14 cellular contexts compared by ENCODE assay signal in genomic region chr7:116811768-116812167, GRCh38. TPM values are rescaled to one million over a fixed set of nuclear protein-coding genes. Genes with fewer than 3 reads are reported as not detected.
DNase-seq lines count a peak whose midpoint lies in the region; ATAC-seq, FAIRE-seq and TF ChIP-seq lines count a peak whose summit lies in the region.
"Had no signal": no experiment of that assay in that cellular context is flagged by ENCODE, and none has a peak within 500 bp of the region (broad histone marks: within the 10 kb centered on the region; RNA-seq: fewer than 3 reads in every experiment).

No MANE protein-coding gene starts in this region.

- ATAC-seq in A549: no peak
- ATAC-seq in Panc1: no peak
- ATAC-seq in HG03565 (IDR thresholded peaks at IDR 0.05; ENCODE audit: unreplicated experiment): no peak
- ATAC-seq: HCT116 had no signal

- H3K4me1 ChIP-seq in A549 (peaks cover 57% of the 10 kb centered on the region), Panc1 (ENCODE audit: control insufficient read depth, insufficient read depth, low read length) (peaks cover 35% of the 10 kb centered on the region), liver (ENCODE audit: control insufficient read depth in 4 of 4, insufficient read depth in 4 of 4, low read length in 3 of 4) (peaks cover 8 to 34% (median 28%) of the 10 kb centered on the region in 4 donors), transverse colon (peaks cover 0 to 45% (median 28%) of the 10 kb centered on the region in 4 donors)

- H3K27me3 ChIP-seq in Panc1 (ENCODE audit: control insufficient read depth, insufficient read depth, low read length): no peaks in the 10 kb centered on the region
- no peaks in the 10 kb centered on the region for H3K27me3 ChIP-seq in liver (ENCODE audit: control insufficient read depth in 4 of 4, insufficient read depth in 4 of 4, low read length in 3 of 4)
- no peaks in the 10 kb centered on the region for H3K27me3 ChIP-seq in transverse colon

- CTCF ChIA-PET in A549 (lab: Yijun Ruan, JAX): interaction anchor here (2.6 to 5.7 kb wide), 2 partner anchors 14 to 220 kb away, joined by 11 to 79 read pairs; no protein-coding TSS in a partner anchor
- CTCF ChIA-PET in Panc1 (lab: Charles Lee): no interaction called here

- H3K4me3 ChIP-seq in A549 (no peak overlapping the region), Panc1 (ENCODE audit: low read depth in 2 of 2, low read length in 2 of 2) (no peak overlapping the region), liver (ENCODE audit: low read depth in 1 of 3, low read length in 3 of 3) (peak overlapping the region; percentile 33 to 65 (median 37)), transverse colon (no peak overlapping the region)
- H3K4me3 ChIP-seq: GM23248 had no signal

- H3K9me3 ChIP-seq in A549 (no peaks in the 10 kb centered on the region), Panc1 (ENCODE audit: control insufficient read depth, insufficient read depth, low read depth, low read length) (no peaks in the 10 kb centered on the region), liver (ENCODE audit: control insufficient read depth in 4 of 4, low read length in 3 of 4) (no peaks in the 10 kb centered on the region), transverse colon (no peaks in the 10 kb centered on the region)

- DNase-seq in A549 (ENCODE audit: low read depth in 1 of 2, low spot score in 1 of 2): no peak
- no peak for DNase-seq in Panc1 (ENCODE audit: low read depth, low spot score)
- no peak for DNase-seq in transverse colon
- no peak for DNase-seq in DMS79 treated with DMSO at 0.1 percent for 48 hours (lab: John Stamatoyannopoulos, UW)
- no peak for DNase-seq in HPDE6-E6E7 (ENCODE audit: extremely low spot score)
- DNase-seq: C1 segment of cervical spinal cord; CD4-positive, alpha-beta T cell; GM23248 had no signal

- in situ Hi-C loops in Panc1 (cut with HindIII; ENCODE audit: low pct_unique_long_range_greater_than_20kb, low sequenced_read_pairs): no loop called here
- in situ Hi-C loops in transverse colon (cut with MboI; ENCODE audit: low pct_ligation_motif_present in 1 of 4, low pct_unique_long_range_greater_than_20kb in 1 of 4, low sequenced_read_pairs in 3 of 4): loop anchor here (5.0 to 25.0 kb wide), 6 partner anchors 147 to 649 kb away; no protein-coding TSS in a partner anchor

- TF ChIP-seq RAD21 in A549 (conservative IDR thresholded peaks at IDR 0.05 in 1 of 2, IDR thresholded peaks at IDR 0.05 in 1 of 2) (no peak), liver (IDR thresholded peaks at IDR 0.05) (peak in 1 of 2 donors; percentile 15)

- TF ChIP-seq POLR2A in A549 (IDR thresholded peaks at IDR 0.05; ENCODE audit: low read length) (no peak), transverse colon (IDR thresholded peaks at IDR 0.05) (no peak)

- BruUV-seq in Panc1 (replicated peaks; lab: Mats Ljungman, UMichigan): no TSS peak

- H3K36me3 ChIP-seq in Panc1 (ENCODE audit: control insufficient read depth, insufficient read depth, low read length) (no peaks in the 10 kb centered on the region), liver (ENCODE audit: control insufficient read depth in 4 of 4, insufficient read depth in 3 of 4, low read depth in 1 of 4, low read length in 3 of 4) (no peaks in the 10 kb centered on the region), transverse colon (no peaks in the 10 kb centered on the region)

- TF ChIP-seq CTCF in A549 (IDR thresholded peaks at IDR 0.05) (no peak), Panc1 (IDR thresholded peaks at IDR 0.05) (no peak), liver (IDR thresholded peaks at IDR 0.05; ENCODE audit: low read depth, low read length, missing input control) (no peak), transverse colon (IDR thresholded peaks at IDR 0.05) (no peak)

- TF ChIP-seq EP300 in A549 (IDR thresholded peaks at IDR 0.05) (no peak), transverse colon (IDR thresholded peaks at IDR 0.05; ENCODE audit: low read depth) (no peak)

- FAIRE-seq in A549 (lab: Jason Lieb, UNC): no peak
- FAIRE-seq: D721Med, H54, HTR-8/SVneo had no signal

- intact Hi-C loops in Panc1 (cut with micrococcal nuclease; ENCODE audit: unreplicated experiment): no loop called here
- intact Hi-C loops in transverse colon (cut with DNase I; ENCODE audit: low total_unique reads): loop anchor here (5.0 kb wide), 1 partner anchor 639 kb away; no protein-coding TSS in a partner anchor

- H3K27ac ChIP-seq in A549 (peak overlapping the region; percentile 67 to 68; a peak in 4 of 6 replicates), Panc1 (ENCODE audit: low read length) (peak overlapping the region; percentile 83; the same call in 1 of the 2 replicates), liver (ENCODE audit: low read depth in 1 of 2, low read length in 2 of 2) (peak overlapping the region; percentile 75 to 78), transverse colon (peak overlapping the region; percentile 54 to 79 (median 69))
- H3K27ac ChIP-seq: GM23248 had no signal

- POLR2A ChIA-PET in A549 (lab: Yijun Ruan, JAX) (no interaction called here), Panc1 (lab: Charles Lee) (no interaction called here)

- WGBS in A549 (ENCODE audit: missing lambda C conversion rate): 94% methylated on average over 3 of the region's 3 CpGs
- WGBS in liver: 32% methylated on average over 3 of the region's 3 CpGs
- WGBS in transverse colon (ENCODE audit: low coverage in 1 of 2), 2 donors: 64 to 70% methylated on average over 2 to 3 of the region's 3 CpGs

- no peak overlapping the region for H3K4me2 ChIP-seq in A549

- H3K9ac ChIP-seq in liver (ENCODE audit: low read depth in 1 of 2, low read length in 2 of 2): peak overlapping the region; percentile 21 to 75
- H3K9ac ChIP-seq: GM23248 had no signal

TF ChIP-seq in A549, 52 proteins besides CTCF, POLR2A, EP300 and RAD21:
- no peak for TF ChIP-seq MAFK (IDR thresholded peaks at IDR 0.05; ENCODE audit: partially characterized antibody)
- TF ChIP-seq JUN (IDR thresholded peaks at IDR 0.05): no peak
- no peak for TF ChIP-seq EHF (CRISPR knock-in tag; IDR thresholded peaks at IDR 0.05)
- no peak for TF ChIP-seq PBX3 (IDR thresholded peaks at IDR 0.05)

TF ChIP-seq in liver, 16 proteins besides CTCF, POLR2A, EP300 and RAD21:
- no peak for TF ChIP-seq HNF4G (IDR thresholded peaks at IDR 0.05)
- TF ChIP-seq MAX (IDR thresholded peaks at IDR 0.05): no peak
- TF ChIP-seq RXRA (IDR thresholded peaks at IDR 0.05): peak in 1 of 2 donors; percentile 5
- no peak for TF ChIP-seq REST (IDR thresholded peaks at IDR 0.05)
- no peak for TF ChIP-seq SP1 (IDR thresholded peaks at IDR 0.05)
- TF ChIP-seq NR2F2 (IDR thresholded peaks at IDR 0.05): no peak
- no peak for TF ChIP-seq ZBTB33 (IDR thresholded peaks at IDR 0.05)
- no peak for TF ChIP-seq YY1 (IDR thresholded peaks at IDR 0.05)
- no peak for TF ChIP-seq EGR1 (IDR thresholded peaks at IDR 0.05; ENCODE audit: low read depth in 2 of 2)

RNA-seq across cellular contexts. Expression of gene CAPZA2, which starts 50.6 kb away (rescaled TPM):
- polyA plus RNA-seq in A549 (2011; rRNA removed): 144 and 213 TPM in 2 replicates
- polyA plus RNA-seq in A549 (2012; cell fraction: cytosol; rRNA removed): 29.9 and 30.0 TPM in 2 replicates
- 7.2 and 11.9 TPM in 2 replicates for polyA plus RNA-seq in A549 (2012; cell fraction: nucleus; rRNA removed)
- polyA plus RNA-seq in A549 (2017; fragmentation: RNase III; extraction: RNeasy Plus Mini Kit Qiagen cat#74134 plus additional on column Dnase treatment): 144 to 151 TPM (median 151 TPM) in 3 replicates
- polyA minus RNA-seq in A549 (2011; rRNA and poly(A)+ RNA removed): 34.0 and 38.8 TPM in 2 replicates
- 195 TPM for total RNA-seq in Panc1 (2021; ENCODE audit: unreplicated experiment)
- polyA plus RNA-seq in Panc1 (2012; ENCODE audit: insufficient read length): 77.8 TPM
- 10 to 100 TPM; 64.3 to 90.0 TPM for total RNA-seq in liver
- polyA plus RNA-seq in liver: 10 to 100 TPM; 45.1 to 73.9 TPM
- total RNA-seq in transverse colon: 100 to 1,000 TPM in 1 of 4 donors, 10 to 100 TPM in 3; 74.4 to 133 (median 88.5) TPM

Comparison
In these comparisons a context has a peak if more than half of its experiments do, and no peak if none do; other contexts are left out.
1. H3K4me3 ChIP-seq: peak in liver (3 of 3); none in A549 (single experiment), Panc1 (0 of 2) and transverse colon (0 of 4).
2. Peak in every context shown above with its lines, with median percentiles within 50 percentile points of each other: H3K27ac ChIP-seq.